17 cellular contexts compared by ENCODE assay signal in genomic region chr6:168416531-168416930, GRCh38. TPM values are rescaled to one million over a fixed set of nuclear protein-coding genes. Genes with fewer than 3 reads are reported as not detected.
DNase-seq lines count a peak whose midpoint lies in the region; ATAC-seq and TF ChIP-seq lines count a peak whose summit lies in the region.
"Had no signal": no experiment of that assay in that cellular context is flagged by ENCODE, and none has a peak within 500 bp of the region (broad histone marks: within the 10 kb centered on the region; RNA-seq: fewer than 3 reads in every experiment).

No MANE protein-coding gene starts in this region.

- no peak overlapping the region for H3K4me3 Mint-ChIP-seq in Caco-2 (ENCODE audit: unreplicated experiment)
- H3K4me3 Mint-ChIP-seq: CD4-positive, alpha-beta memory T cell; GM23338; H9 had no signal

- DNase-seq in cardiac septum (ENCODE audit: low spot score) (peak; percentile 57), heart right ventricle (no peak), ecto neural progenitor cell (ENCODE audit: low spot score) (peak; percentile 33), neuronal stem cell (ENCODE audit: low spot score) (no peak), DMS 273 treated with DMSO at 0.1 percent for 48 hours (lab: John Stamatoyannopoulos, UW) (no peak), NCI-H82 (lab: John Stamatoyannopoulos, UW) (no peak), Caco-2 (no peak)
- DNase-seq: C1 segment of cervical spinal cord; CD4-positive, alpha-beta memory T cell; EL; GDM1; H9 had no signal

- BruUV-seq in Caco-2 (replicated peaks; lab: Mats Ljungman, UMichigan): no TSS peak

- intact Hi-C loops in cardiac septum (cut with DNase I) (no loop called here), heart right ventricle (cut with DNase I) (no loop called here), Caco-2 (cut with micrococcal nuclease; ENCODE audit: unreplicated experiment) (no loop called here)

- H2BK5ac ChIP-seq in neuronal stem cell (ENCODE audit: low read length): no peak overlapping the region

- POLR2A ChIA-PET in Caco-2 (lab: Charles Lee): no interaction called here

- peaks cover 7% of the 10 kb centered on the region for H3K27me3 Mint-ChIP-seq in Caco-2 (ENCODE audit: insufficient read depth, unreplicated experiment)

- WGBS in heart right ventricle, 2 donors: 92 to 93% methylated on average over 15 of the region's 15 CpGs
- no CpG with 5 or more reads among the region's 15 CpGs for WGBS in neuronal stem cell (ENCODE audit: extremely low coverage in 2 of 2, insufficient read length in 2 of 2, insufficient replicate concordance in 1 of 2), 2 donors

- CTCF ChIA-PET in Caco-2 (lab: Charles Lee): no interaction called here

- H4K8ac ChIP-seq in neuronal stem cell (ENCODE audit: low read depth, low read length): no peak overlapping the region

- no peaks in the 10 kb centered on the region for H3K4me1 Mint-ChIP-seq in Caco-2 (ENCODE audit: low read depth, unreplicated experiment)
- H3K4me1 Mint-ChIP-seq: CD4-positive, alpha-beta memory T cell had no signal

- H3K36me3 Mint-ChIP-seq in Caco-2 (ENCODE audit: insufficient read depth, unreplicated experiment): no peaks in the 10 kb centered on the region
- H3K36me3 Mint-ChIP-seq: CD4-positive, alpha-beta memory T cell had no signal

- no peak overlapping the region for H2AFZ ChIP-seq in neuronal stem cell (ENCODE audit: low read length)

- H2BK12ac ChIP-seq in neuronal stem cell (ENCODE audit: low read length): no peak overlapping the region

- no peak overlapping the region for H3K9ac ChIP-seq in neuronal stem cell (ENCODE audit: low read depth, low read length, poor library complexity)

- H3K4me1 ChIP-seq in heart right ventricle (peaks cover 0 to 35% (median 8%) of the 10 kb centered on the region in 9 donors), neuronal stem cell (ENCODE audit: control insufficient read depth in 2 of 2, insufficient read depth in 1 of 2, low read depth in 1 of 2, low read length in 2 of 2) (peaks cover 3 to 8% of the 10 kb centered on the region in 2 donors), Caco-2 (no peaks in the 10 kb centered on the region)

- no peak overlapping the region for H2BK120ac ChIP-seq in neuronal stem cell (ENCODE audit: low read depth, low read length)

- no peaks in the 10 kb centered on the region for H3K9me3 ChIP-seq in heart right ventricle
- H3K9me3 ChIP-seq in neuronal stem cell (replicated peaks in 1 of 2; ENCODE audit: control insufficient read depth in 2 of 2, insufficient read depth in 1 of 2, low read depth in 1 of 2, low read length in 2 of 2): no peaks in the 10 kb centered on the region
- no peaks in the 10 kb centered on the region for H3K9me3 ChIP-seq in Caco-2

- H3K36me3 ChIP-seq in heart right ventricle (no peaks in the 10 kb centered on the region), neuronal stem cell (replicated peaks in 1 of 2; ENCODE audit: control insufficient read depth in 2 of 2, insufficient read depth in 2 of 2, low read length in 2 of 2) (no peaks in the 10 kb centered on the region), Caco-2 (ENCODE audit: control insufficient read depth, insufficient read depth, low read length) (no peaks in the 10 kb centered on the region)

- no peak overlapping the region for H2BK15ac ChIP-seq in neuronal stem cell (ENCODE audit: low read length)

- H3K4me2 ChIP-seq in neuronal stem cell (ENCODE audit: insufficient read depth, low read length, poor library complexity, severe bottlenecking): no peak overlapping the region
- H3K4me2 ChIP-seq: GM23338 had no signal

- no peak overlapping the region for H4K91ac ChIP-seq in neuronal stem cell (ENCODE audit: low read depth, low read length, poor library complexity)

- ATAC-seq in heart right ventricle: no peak
- ATAC-seq: GM12878, HCT116 had no signal

- no peak for TF ChIP-seq CTCF in heart right ventricle (IDR thresholded peaks at IDR 0.05)
- TF ChIP-seq CTCF in Caco-2 (IDR thresholded peaks at IDR 0.05; ENCODE audit: insufficient read depth in 1 of 2, low read depth in 1 of 2, low read length in 1 of 2, severe bottlenecking in 1 of 2, unreplicated experiment in 1 of 2): no peak

- H3K27ac ChIP-seq in heart right ventricle: peak overlapping the region in 3 of 10 donors; percentile 58 to 65 (median 58)
- H3K27ac ChIP-seq in neuronal stem cell (replicated peaks; ENCODE audit: low read length): no peak overlapping the region

- peak overlapping the region; percentile 44 for H3K18ac ChIP-seq in neuronal stem cell (ENCODE audit: low read length)

- H3K9me3 Mint-ChIP-seq in Caco-2 (ENCODE audit: unreplicated experiment): no peaks in the 10 kb centered on the region
- H3K9me3 Mint-ChIP-seq: CD4-positive, alpha-beta memory T cell; GM23338; H9 had no signal

- H3K27ac Mint-ChIP-seq in Caco-2 (ENCODE audit: unreplicated experiment): no peak overlapping the region
- H3K27ac Mint-ChIP-seq: CD4-positive, alpha-beta memory T cell; GM23338; H9 had no signal

- H3K4ac ChIP-seq in neuronal stem cell (ENCODE audit: low read length): no peak overlapping the region

- no peak overlapping the region for H3K14ac ChIP-seq in neuronal stem cell (ENCODE audit: low read length)

- no peak overlapping the region for H3K4me3 ChIP-seq in heart right ventricle
- H3K4me3 ChIP-seq in neuronal stem cell (ENCODE audit: low read length in 2 of 2): no peak overlapping the region
- H3K4me3 ChIP-seq in Caco-2 (ENCODE audit: low read depth, low read length): no peak overlapping the region
- H3K4me3 ChIP-seq: GM12878, GM23338 had no signal

- no peak overlapping the region for H2AK5ac ChIP-seq in neuronal stem cell (ENCODE audit: low read depth, low read length)

- no peaks in the 10 kb centered on the region for H3K79me1 ChIP-seq in neuronal stem cell (ENCODE audit: low read depth, low read length)

- H3K27me3 ChIP-seq in heart right ventricle (peaks cover 0 to 7% (median 4%) of the 10 kb centered on the region in 7 donors), neuronal stem cell (ENCODE audit: control insufficient read depth in 3 of 3, insufficient read depth in 3 of 3, low read depth in 1 of 3, low read length in 3 of 3) (peaks cover 0 to 17% (median 0%) of the 10 kb centered on the region in 3 experiments), Caco-2 (replicated peaks; ENCODE audit: control insufficient read depth, insufficient read depth, low read length) (no peaks in the 10 kb centered on the region)

- H3K23ac ChIP-seq in neuronal stem cell (ENCODE audit: low read depth, low read length, poor library complexity): peak overlapping the region; percentile 27

RNA-seq across cellular contexts. Expression of gene SMOC2, which starts 24.5 kb away (rescaled TPM):
- total RNA-seq in cardiac septum (37.2 TPM), heart right ventricle (10 to 100 TPM in 9 of 10 donors, 1 to 10 TPM in 1; 6.6 to 39.1 (median 18.4) TPM), Caco-2 (2022) (2.8 and 4.5 TPM in 2 replicates)
- polyA plus RNA-seq in heart right ventricle: 10 to 100 TPM in 1 of 2 donors, 1 to 10 TPM in 1; 9.5 to 10.6 TPM
- 0.20 TPM for polyA plus RNA-seq in neuronal stem cell (2013, experiment 1 of 2)
- 0.11 TPM for polyA plus RNA-seq in neuronal stem cell (2013, experiment 2 of 2)
- total RNA-seq: A172; CD4-positive, alpha-beta memory T cell had no signal
- polyA plus RNA-seq: BJ; CD4-positive, alpha-beta memory T cell had no signal

Comparison
In these comparisons a context has a peak if more than half of its experiments do, and no peak if none do; other contexts are left out.
1. DNase-seq: peak in cardiac septum (single experiment) and ecto neural progenitor cell (single experiment); none in heart right ventricle (0 of 2), neuronal stem cell (single experiment), DMS 273 treated with DMSO at 0.1 percent for 48 hours (single experiment), NCI-H82 (single experiment) and Caco-2 (0 of 2).